Comparison of ENCODE assay signal across 26 cellular contexts in genomic region chr17:8736796-8737195, GRCh38. TPM values are rescaled to one million over a fixed set of nuclear protein-coding genes. Genes with fewer than 3 reads are reported as not detected.
A peak's percentile ranks its signal among the peaks of the same experiment; 100 is the strongest.
DNase-seq lines count a peak whose midpoint lies in the region; ATAC-seq, FAIRE-seq and TF ChIP-seq lines count a peak whose summit lies in the region.
"Had no signal": no experiment of that assay in that cellular context is flagged by ENCODE, and none has a peak within 500 bp of the region (broad histone marks: within the 10 kb centered on the region; RNA-seq: fewer than 3 reads in every experiment).

No MANE protein-coding gene starts in this region.

- H3K9me3 Mint-ChIP-seq in IgD-negative memory B cell, result no peaks in the 10 kb centered on the region
- H3K9me3 Mint-ChIP-seq: CD4-positive, alpha-beta T cell; CD8-positive, alpha-beta T cell had no signal

- H4K12ac ChIP-seq in trophoblast cell (ENCODE audit: low read depth, low read length), result no peak overlapping the region

- H4K8ac ChIP-seq in trophoblast cell (ENCODE audit: low read depth, low read length), result no peak overlapping the region

- BruUV-seq in K562 (replicated peaks; lab: Mats Ljungman, UMichigan), result no TSS peak

- WGBS in K562 (ENCODE audit: insufficient coverage, low coverage, missing lambda C conversion rate), result 0% methylated on average over 2 of the region's 2 CpGs
- no CpG with 5 or more reads among the region's 2 CpGs for WGBS in trophoblast cell (ENCODE audit: extremely low coverage, insufficient coverage, insufficient read length)

- H2BK5ac ChIP-seq in trophoblast cell (ENCODE audit: low read depth, low read length, poor library complexity), result no peak overlapping the region

- H3K4me1 ChIP-seq in K562 (replicated peaks in 1 of 2; ENCODE audit: control insufficient read depth in 2 of 2, insufficient read depth in 2 of 2, low read length in 2 of 2), result peaks cover 0 to 15% of the 10 kb centered on the region in 2 experiments; a peak in 2 of 5 replicates
- peaks cover 4 to 13% of the 10 kb centered on the region in 2 experiments for H3K4me1 ChIP-seq in trophoblast cell (ENCODE audit: control insufficient read depth in 1 of 2, insufficient read depth in 2 of 2, low read length in 2 of 2)
- H3K4me1 ChIP-seq: BE2C had no signal

- peaks cover 4% of the 10 kb centered on the region; the same call in 1 of the 2 replicates for H4K20me1 ChIP-seq in K562 (replicated peaks; ENCODE audit: control insufficient read depth, insufficient read depth, low read length)
- H4K20me1 ChIP-seq: BLaER1 had no signal

- CTCF ChIA-PET in K562 (lab: Yijun Ruan, JAX; ENCODE audit: low intra/inter-chr PET ratio), result no interaction called here

- H3K9me1 ChIP-seq in K562 (ENCODE audit: control insufficient read depth, insufficient read depth, low read length), result no peaks in the 10 kb centered on the region

- POLR2A ChIA-PET in K562 (lab: Yijun Ruan, JAX), result no interaction called here

- intact Hi-C loops in K562 (cut with micrococcal nuclease) (no loop called here), left ventricle myocardium superior (cut with micrococcal nuclease) (no loop called here)

- peak overlapping the region; percentile 76 for H2BK12ac ChIP-seq in trophoblast cell (ENCODE audit: low read length)

- H3K27me3 ChIP-seq in K562 (ENCODE audit: control insufficient read depth in 2 of 2, insufficient read depth in 2 of 2, low read length in 2 of 2), result peaks cover 0 to 33% of the 10 kb centered on the region in 2 experiments; a peak in 4 of 5 replicates
- no peaks in the 10 kb centered on the region for H3K27me3 ChIP-seq in trophoblast cell (ENCODE audit: insufficient read depth, low read length)
- H3K27me3 ChIP-seq: BE2C, BLaER1 had no signal

- TF ChIP-seq EP300 in K562 (IDR thresholded peaks at IDR 0.05; ENCODE audit: low read length), result no peak

- H3K79me1 ChIP-seq in trophoblast cell (ENCODE audit: low read length), result peaks cover 23% of the 10 kb centered on the region

- TF ChIP-seq POLR2A in K562 (conservative IDR thresholded peaks at IDR 0.05), result no peak

- no peak for ATAC-seq in K562
- no peak for ATAC-seq in left ventricle myocardium superior
- ATAC-seq: CD8-positive, alpha-beta T cell had no signal

- H3K4me3 ChIP-seq in K562, result no peak overlapping the region
- H3K4me3 ChIP-seq in trophoblast cell (ENCODE audit: low read depth, low read length), result no peak overlapping the region
- H3K4me3 ChIP-seq: BLaER1 had no signal

- TF ChIP-seq RAD21 in K562 (CRISPR knock-in tag; conservative IDR thresholded peaks at IDR 0.05 in 1 of 2, IDR thresholded peaks at IDR 0.05 in 1 of 2), result no peak

- H3K27ac Mint-ChIP-seq in IgD-negative memory B cell, result peak overlapping the region in 2 of 3 donors; percentile 48 to 69
- H3K27ac Mint-ChIP-seq: CD4-positive, alpha-beta T cell; CD8-positive, alpha-beta T cell had no signal

- DNase-seq in K562 (ENCODE audit: extremely low read depth in 1 of 4, low spot score in 3 of 4) (no peak), trophoblast cell (no peak), cerebellar nuclear complex (lab: John Stamatoyannopoulos, UW) (no peak), CD1c-positive myeloid dendritic cell (ENCODE audit: extremely low spot score) (no peak), left ventricle myocardium superior (no peak), HPDE6-E6E7 (ENCODE audit: extremely low spot score) (no peak)
- DNase-seq: 8988T; ACHN; BE2C; C1 segment of cervical spinal cord; Caco-2; Calu3; CD4-positive, alpha-beta T cell; CD8-positive, alpha-beta T cell; DMS79 treated with DMSO at 0.1 percent for 48 hours; GF-D8 had no signal

- H3K9ac ChIP-seq in K562 (ENCODE audit: insufficient read depth in 1 of 2, low read depth in 2 of 2, low read length in 2 of 2) (no peak overlapping the region), trophoblast cell (ENCODE audit: low read length) (no peak overlapping the region)
- H3K9ac ChIP-seq: BLaER1 had no signal

- H3K4me3 Mint-ChIP-seq in IgD-negative memory B cell, result no peak overlapping the region
- H3K4me3 Mint-ChIP-seq: CD4-positive, alpha-beta T cell; CD8-positive, alpha-beta T cell had no signal

- H3K4me1 Mint-ChIP-seq in IgD-negative memory B cell, result peaks cover 5 to 15% (median 9%) of the 10 kb centered on the region in 3 donors

- FAIRE-seq in K562 (lab: Jason Lieb, UNC), result no peak
- FAIRE-seq: A204.1, D721Med, G401.6, GM12891, GM19239 had no signal

- no peak for TF ChIP-seq CTCF in K562 (IDR thresholded peaks at IDR 0.05 in 2 of 3, conservative IDR thresholded peaks at IDR 0.05 in 1 of 3; ENCODE audit: insufficient read depth in 2 of 3, low read depth in 1 of 3, low read length in 3 of 3)

- no peaks in the 10 kb centered on the region for H3K9me3 ChIP-seq in K562 (replicated peaks; ENCODE audit: control insufficient read depth, insufficient read depth, low read depth, low read length)
- H3K9me3 ChIP-seq in trophoblast cell (ENCODE audit: insufficient read depth, low read depth, low read length), result no peaks in the 10 kb centered on the region
- H3K9me3 ChIP-seq: BE2C, BLaER1, Caco-2 had no signal

- H4K91ac ChIP-seq in trophoblast cell (ENCODE audit: low read depth, low read length), result peak overlapping the region; percentile 47

- no peaks in the 10 kb centered on the region for H3K27me3 Mint-ChIP-seq in IgD-negative memory B cell

- H2AFZ ChIP-seq in K562 (ENCODE audit: low read depth, low read length), result no peak overlapping the region
- no peak overlapping the region for H2AFZ ChIP-seq in trophoblast cell (ENCODE audit: insufficient read depth, low read length, poor library complexity)

- H3K79me2 ChIP-seq in K562 (ENCODE audit: control insufficient read depth, insufficient read depth, low read length), result no peaks in the 10 kb centered on the region
- H3K79me2 ChIP-seq in trophoblast cell (ENCODE audit: control insufficient read depth, insufficient read depth, low read length, poor library complexity), result no peaks in the 10 kb centered on the region

- H3K23ac ChIP-seq in trophoblast cell (ENCODE audit: low read length), result no peak overlapping the region

- H3K36me3 ChIP-seq in K562 (ENCODE audit: control insufficient read depth, insufficient read depth, low read length), result no peaks in the 10 kb centered on the region
- H3K36me3 ChIP-seq in trophoblast cell (ENCODE audit: control insufficient read depth in 1 of 2, insufficient read depth in 2 of 2, low read length in 2 of 2), result no peaks in the 10 kb centered on the region
- H3K36me3 ChIP-seq: BE2C, BLaER1 had no signal

- no peak overlapping the region for H2AK5ac ChIP-seq in trophoblast cell (ENCODE audit: low read length)

- H2BK120ac ChIP-seq in trophoblast cell (ENCODE audit: insufficient read depth, low read length, poor library complexity), result peak overlapping the region; percentile 47

- H3K4me2 ChIP-seq in K562 (ENCODE audit: insufficient read depth, low read length) (no peak overlapping the region), trophoblast cell (ENCODE audit: low read length) (no peak overlapping the region)
- H3K4me2 ChIP-seq: BLaER1 had no signal

- H3K4ac ChIP-seq in trophoblast cell (ENCODE audit: low read depth, low read length), result no peak overlapping the region

- H3K36me3 Mint-ChIP-seq in IgD-negative memory B cell, result peaks cover 1% of the 10 kb centered on the region
- H3K36me3 Mint-ChIP-seq: CD14-positive monocyte; CD8-positive, alpha-beta T cell had no signal

- in situ Hi-C loops in K562 (cut with MboI), result no loop called here

- H3K14ac ChIP-seq in trophoblast cell (ENCODE audit: low read length), result no peak overlapping the region

- no peak overlapping the region for H3K18ac ChIP-seq in trophoblast cell (ENCODE audit: low read length)

- H3K27ac ChIP-seq in K562 (ENCODE audit: extremely low read depth, low read depth, low read length), result no peak overlapping the region
- no peak overlapping the region for H3K27ac ChIP-seq in trophoblast cell (ENCODE audit: low read depth, low read length)
- H3K27ac ChIP-seq: BLaER1 had no signal

RNA-seq across cellular contexts. Expression of gene CCDC42, which starts 7.8 kb away (rescaled TPM):
- polyA plus RNA-seq in IgD-negative memory B cell (not detected), K562 (2011; rRNA removed) (not detected in 2 replicates), K562 (2014; fragmentation: Illumina TruSeq; extraction: Trizol) (not detected in 2 replicates), K562 (2014; fragmentation: Nextera tagmentation; extraction: Ambion mirVana) (not detected), K562 (2014; rRNA removed) (not detected in 2 replicates)
- not detected in 2 replicates for total RNA-seq in K562 (2011; cell fraction: chromatin; rRNA removed; ENCODE audit: low replicate concordance)
- total RNA-seq in K562 (2011; cell fraction: nucleolus; rRNA removed), result not detected in 2 replicates
- total RNA-seq in K562 (2011; cell fraction: nucleoplasm; rRNA removed), result not detected in 2 replicates
- total RNA-seq in K562 (2014; rRNA removed) (not detected in 2 replicates), K562 (2014; rRNA removed; fragmentation: Illumina TruSeq; extraction: Trizol) (not detected in 2 replicates), K562 (2015; rRNA removed; fragmentation: Illumina TruSeq; extraction: Trizol) (not detected in 2 replicates), K562 (2021) (not detected in 2 replicates), left ventricle myocardium superior (not detected)
- 0.04 TPM in 1 of 2 replicates, not detected in the other for polyA plus RNA-seq in K562 (2011; cell fraction: cytosol; rRNA removed)
- not detected in 2 replicates for polyA plus RNA-seq in K562 (2011; cell fraction: nucleus; rRNA removed)
- not detected in 2 replicates for polyA plus RNA-seq in K562 (2012)
- not detected in 2 replicates for polyA minus RNA-seq in K562 (2011; rRNA and poly(A)+ RNA removed)
- not detected in 2 replicates for polyA minus RNA-seq in K562 (2011; cell fraction: cytosol; rRNA and poly(A)+ RNA removed)
- not detected in 2 replicates for polyA minus RNA-seq in K562 (2011; cell fraction: nucleus; rRNA and poly(A)+ RNA removed)
- polyA plus RNA-seq in trophoblast cell (2013), result 0.19 and 0.25 TPM in 2 replicates
- total RNA-seq: A673; Caco-2; Calu3; CD4-positive, alpha-beta T cell had no signal
- polyA plus RNA-seq: AG04450, CD14-positive monocyte had no signal

RNA-seq across cellular contexts. Expression of gene SPDYE4, which starts 21.6 kb away (rescaled TPM):
- not detected for polyA plus RNA-seq in IgD-negative memory B cell
- total RNA-seq in K562 (2011; cell fraction: chromatin; rRNA removed; ENCODE audit: low replicate concordance), result not detected in 2 replicates
- total RNA-seq in K562 (2011; cell fraction: nucleolus; rRNA removed), result not detected in 2 replicates
- total RNA-seq in K562 (2011; cell fraction: nucleoplasm; rRNA removed), result not detected in 2 replicates
- total RNA-seq in K562 (2014; rRNA removed), result not detected in 2 replicates
- not detected in 2 replicates for total RNA-seq in K562 (2014; rRNA removed; fragmentation: Illumina TruSeq; extraction: Trizol)
- total RNA-seq in K562 (2015; rRNA removed; fragmentation: Illumina TruSeq; extraction: Trizol), result not detected in 2 replicates
- not detected in 2 replicates for total RNA-seq in K562 (2021)
- polyA plus RNA-seq in K562 (2011; rRNA removed), result not detected in 2 replicates
- polyA plus RNA-seq in K562 (2011; cell fraction: cytosol; rRNA removed), result not detected in 2 replicates
- polyA plus RNA-seq in K562 (2011; cell fraction: nucleus; rRNA removed), result not detected in 2 replicates
- not detected in 2 replicates for polyA plus RNA-seq in K562 (2012)
- polyA plus RNA-seq in K562 (2014; fragmentation: Illumina TruSeq; extraction: Trizol), result not detected in 2 replicates
- not detected for polyA plus RNA-seq in K562 (2014; fragmentation: Nextera tagmentation; extraction: Ambion mirVana)
- not detected in 2 replicates for polyA plus RNA-seq in K562 (2014; rRNA removed)
- polyA minus RNA-seq in K562 (2011; rRNA and poly(A)+ RNA removed), result not detected in 2 replicates
- polyA minus RNA-seq in K562 (2011; cell fraction: cytosol; rRNA and poly(A)+ RNA removed), result not detected in 2 replicates
- polyA minus RNA-seq in K562 (2011; cell fraction: nucleus; rRNA and poly(A)+ RNA removed), result not detected in 2 replicates
- polyA plus RNA-seq in trophoblast cell (2013), result not detected in 2 replicates
- total RNA-seq in left ventricle myocardium superior, result not detected
- total RNA-seq: A673; Caco-2; Calu3; CD4-positive, alpha-beta T cell; CD8-positive, alpha-beta T cell had no signal
- polyA plus RNA-seq: AG04450, CD14-positive monocyte had no signal
